ENCODE assay signal across 13 cellular contexts in the genomic region with DNA sequence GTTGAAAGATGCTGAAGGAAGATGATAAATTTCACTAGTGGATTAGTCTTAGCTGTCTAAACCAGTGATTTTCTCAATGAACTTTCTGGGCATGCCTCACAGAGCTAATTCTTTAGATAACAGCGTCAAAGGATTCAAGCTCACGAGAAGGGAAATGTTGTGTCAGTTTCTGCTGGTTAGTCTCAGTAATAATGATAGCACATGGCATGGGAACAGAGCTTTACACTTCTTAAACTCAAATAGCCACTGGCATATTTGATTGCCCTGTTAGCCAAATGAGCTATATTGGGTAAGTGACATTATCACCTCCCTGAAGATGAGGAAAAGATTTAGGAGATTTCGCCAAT.
"Had no signal": no experiment of that assay in that cellular context is flagged by ENCODE, and none has a peak within 500 bp of the region (broad histone marks: within the 10 kb centered on the region; RNA-seq: fewer than 3 reads in every experiment).

No MANE protein-coding gene starts in this region.

- H3K4me1 ChIP-seq: body of pancreas had no signal

- H3K4me3 ChIP-seq: body of pancreas had no signal

- H3K27ac ChIP-seq: body of pancreas had no signal

- H3K27me3 ChIP-seq: body of pancreas, foreskin keratinocyte had no signal

- H3K27ac Mint-ChIP-seq: activated CD4-positive, alpha-beta T cell treated with anti-CD3 and anti-CD28 coated beads, Interleukin-2, amount 10 ng/mL, durations not matched to agents 24 days and 14 days; activated naive CD4-positive, alpha-beta T cell treated with anti-CD3 and anti-CD28 coated beads, Interleukin-2, amount 10 ng/mL, durations not matched to agents 7 days and 5 days; activated T-helper 2 cell treated with anti-CD3 and anti-CD28 coated beads, Interferon-gamma antibody, Interleukin-2, Interleukin-4, amounts not matched to agents 10 μg/mL and 5 μg/mL and 100 μg/mL, durations not matched to agents 14 hours and 24 hours and 36 hours; T-helper 17 cell; WTC11 had no signal

- ATAC-seq: body of pancreas, left colon, T-helper 17 cell had no signal

- H3K4me1 Mint-ChIP-seq: activated naive CD4-positive, alpha-beta T cell treated with anti-CD3 and anti-CD28 coated beads, Interleukin-2, amount 10 ng/mL, durations not matched to agents 7 days and 5 days had no signal

- H3K36me3 Mint-ChIP-seq: activated naive CD4-positive, alpha-beta T cell treated with anti-CD3 and anti-CD28 coated beads, Interleukin-2, amount 10 ng/mL, durations not matched to agents 7 days and 5 days had no signal

- H3K27me3 Mint-ChIP-seq: activated naive CD4-positive, alpha-beta T cell treated with anti-CD3 and anti-CD28 coated beads, Interleukin-2, amount 10 ng/mL, durations not matched to agents 7 days and 5 days; T-helper 17 cell had no signal

- DNase-seq: activated CD4-positive, alpha-beta T cell treated with anti-CD3 and anti-CD28 coated beads, Interleukin-2, amount 10 ng/mL, durations not matched to agents 24 days and 14 days; activated naive CD4-positive, alpha-beta T cell treated with anti-CD3 and anti-CD28 coated beads, Interleukin-2, amount 10 ng/mL, durations not matched to agents 7 days and 5 days; activated T-cell treated with anti-CD3 and anti-CD28 coated beads for 4 hours; body of pancreas; dermis blood vessel endothelial cell; foreskin keratinocyte; left colon; nephron progenitor cell; stimulated activated CD4-positive, alpha-beta T cell treated with anti-CD3 and anti-CD28 coated beads, Interleukin-15, amount 100 ng/mL, for 24 hours; stimulated activated CD4-positive, alpha-beta T cell treated with anti-CD3 and anti-CD28 coated beads, Interleukin-4, amount 100 ng/mL, for 24 hours; T-helper 17 cell had no signal

- H3K4me3 Mint-ChIP-seq: activated CD4-positive, alpha-beta T cell treated with anti-CD3 and anti-CD28 coated beads, Interleukin-2, amount 10 ng/mL, durations not matched to agents 24 days and 14 days; activated naive CD4-positive, alpha-beta T cell treated with anti-CD3 and anti-CD28 coated beads, Interleukin-2, amount 10 ng/mL, durations not matched to agents 7 days and 5 days; nephron progenitor cell; T-helper 17 cell; WTC11 had no signal
